In the genomic region with DNA sequence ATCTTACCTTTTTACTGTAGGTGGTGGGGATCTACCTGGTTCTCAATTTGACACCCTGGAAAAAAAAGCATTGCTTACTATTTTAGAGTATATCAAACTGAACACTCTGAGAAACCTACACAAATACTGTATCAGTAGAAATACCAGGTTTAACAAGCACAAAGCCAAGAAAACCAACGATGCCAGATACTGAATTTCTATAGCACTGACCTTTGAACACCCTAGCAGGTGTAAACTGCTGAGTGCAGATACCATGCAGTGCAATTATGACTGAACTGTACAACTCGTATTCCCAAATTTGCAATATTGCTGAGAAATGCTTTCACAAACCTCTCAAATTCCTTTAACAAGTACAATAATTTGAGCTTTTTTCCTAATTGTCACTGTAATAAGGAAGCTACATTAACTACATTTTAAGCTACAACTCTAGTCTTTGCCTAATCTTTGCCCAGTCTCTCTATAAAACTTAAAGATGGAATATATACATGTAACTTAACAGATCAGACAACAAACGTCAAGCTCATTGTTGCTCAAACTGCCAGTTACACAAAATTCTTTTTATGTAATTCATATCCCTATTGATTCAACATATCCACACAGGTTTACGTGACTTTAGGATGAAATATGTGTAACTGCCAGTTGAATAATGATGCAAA, we compare ENCODE assay signal across 19 cellular contexts. TPM values are rescaled to one million over a fixed set of nuclear protein-coding genes. Genes with fewer than 3 reads are reported as not detected.
DNase-seq lines count a peak whose midpoint lies in the region; ATAC-seq and TF ChIP-seq lines count a peak whose summit lies in the region.
"Had no signal": no experiment of that assay in that cellular context is flagged by ENCODE, and none has a peak within 500 bp of the region (broad histone marks: within the 10 kb centered on the region; RNA-seq: fewer than 3 reads in every experiment).

No MANE protein-coding gene starts in this region.

- no peaks in the 10 kb centered on the region for H3K9me3 Mint-ChIP-seq in stimulated activated naive CD8-positive, alpha-beta T cell treated with anti-CD3 and anti-CD28 coated beads, Interleukin-15, Interleukin-2, amounts not matched to agents 100 ng/mL and 50 ng/mL, for 24 hours
- H3K9me3 Mint-ChIP-seq in stimulated activated naive CD8-positive, alpha-beta T cell treated with anti-CD3 and anti-CD28 coated beads, Interleukin-15, amount 100 ng/mL, for 72 hours = no peaks in the 10 kb centered on the region
- H3K9me3 Mint-ChIP-seq: brain; stimulated activated memory B cell treated with anti-CD40 and anti-IgM and Interleukin-4, amounts not matched to agents 10 μg/mL and 1 μg/mL and 100 μg/mL, for 72 hours had no signal

- H3K79me2 ChIP-seq in hepatocyte = peaks cover 27% of the 10 kb centered on the region

- no peaks in the 10 kb centered on the region for H3K9me2 ChIP-seq in hepatocyte (replicated peaks; ENCODE audit: insufficient read depth)

- no peak for TF ChIP-seq CTCF in hepatocyte (IDR thresholded peaks at IDR 0.05; ENCODE audit: poor library complexity)

- H4K20me1 ChIP-seq in hepatocyte (ENCODE audit: insufficient read depth, poor library complexity, severe bottlenecking) = peaks cover 34% of the 10 kb centered on the region

- no peak overlapping the region for H2AFZ ChIP-seq in hepatocyte

- peaks cover 43% of the 10 kb centered on the region for H3K4me1 Mint-ChIP-seq in stimulated activated naive CD8-positive, alpha-beta T cell treated with anti-CD3 and anti-CD28 coated beads, Interleukin-15, Interleukin-2, amounts not matched to agents 100 ng/mL and 50 ng/mL, for 24 hours (ENCODE audit: low read depth)
- peaks cover 31% of the 10 kb centered on the region for H3K4me1 Mint-ChIP-seq in stimulated activated naive CD8-positive, alpha-beta T cell treated with anti-CD3 and anti-CD28 coated beads, Interleukin-15, amount 100 ng/mL, for 72 hours
- peaks cover 23% of the 10 kb centered on the region for H3K4me1 Mint-ChIP-seq in T-helper 17 cell

- H3K4me1 ChIP-seq in hepatocyte (ENCODE audit: insufficient read depth) = peaks cover 11% of the 10 kb centered on the region

- peaks cover 95% of the 10 kb centered on the region for H3K36me3 Mint-ChIP-seq in stimulated activated naive CD8-positive, alpha-beta T cell treated with anti-CD3 and anti-CD28 coated beads, Interleukin-15, Interleukin-2, amounts not matched to agents 100 ng/mL and 50 ng/mL, for 24 hours (ENCODE audit: low read depth)
- peaks cover 3% of the 10 kb centered on the region for H3K36me3 Mint-ChIP-seq in T-helper 17 cell (ENCODE audit: low read depth)

- H3K27me3 ChIP-seq in hepatocyte = no peaks in the 10 kb centered on the region
- H3K27me3 ChIP-seq: ovary, upper lobe of right lung had no signal

- no peak overlapping the region for H3K4me2 ChIP-seq in hepatocyte

- H3K27ac Mint-ChIP-seq in stimulated activated naive CD8-positive, alpha-beta T cell treated with anti-CD3 and anti-CD28 coated beads, Interleukin-15, Interleukin-2, amounts not matched to agents 100 ng/mL and 50 ng/mL, for 24 hours = peak overlapping the region; percentile 63
- peak overlapping the region in 1 of 2 donors; percentile 69 for H3K27ac Mint-ChIP-seq in stimulated activated naive CD8-positive, alpha-beta T cell treated with anti-CD3 and anti-CD28 coated beads, Interleukin-15, amount 100 ng/mL, for 72 hours
- H3K27ac Mint-ChIP-seq in T-helper 17 cell = peak overlapping the region; percentile 72
- H3K27ac Mint-ChIP-seq: stimulated activated memory B cell treated with anti-CD40 and anti-IgM and Interleukin-4, amounts not matched to agents 10 μg/mL and 1 μg/mL and 100 μg/mL, for 72 hours had no signal

- no peak for ATAC-seq in stimulated activated naive CD8-positive, alpha-beta T cell treated with anti-CD3 and anti-CD28 coated beads, Interleukin-15, amount 100 ng/mL, for 72 hours
- no peak for ATAC-seq in T-helper 17 cell
- ATAC-seq in HG02798 (IDR thresholded peaks at IDR 0.05; ENCODE audit: poor library complexity, unreplicated experiment) = no peak
- no peak for ATAC-seq in HG03025 (IDR thresholded peaks at IDR 0.05; ENCODE audit: low FRiP score, unreplicated experiment)
- ATAC-seq: stimulated activated memory B cell treated with anti-CD40 and anti-IgM and Interleukin-4, amounts not matched to agents 10 μg/mL and 1 μg/mL and 100 μg/mL, for 72 hours; upper lobe of right lung had no signal

- H3K4me3 Mint-ChIP-seq in stimulated activated naive CD8-positive, alpha-beta T cell treated with anti-CD3 and anti-CD28 coated beads, Interleukin-15, Interleukin-2, amounts not matched to agents 100 ng/mL and 50 ng/mL, for 24 hours = peak overlapping the region; percentile 30
- H3K4me3 Mint-ChIP-seq in stimulated activated naive CD8-positive, alpha-beta T cell treated with anti-CD3 and anti-CD28 coated beads, Interleukin-15, amount 100 ng/mL, for 72 hours = no peak overlapping the region
- no peak overlapping the region for H3K4me3 Mint-ChIP-seq in T-helper 17 cell
- H3K4me3 Mint-ChIP-seq: brain; stimulated activated memory B cell treated with anti-CD40 and anti-IgM and Interleukin-4, amounts not matched to agents 10 μg/mL and 1 μg/mL and 100 μg/mL, for 72 hours had no signal

- 71% methylated on average over 4 of the region's 4 CpGs for WGBS in hepatocyte (ENCODE audit: low lambda C conversion rate, missing lambda C conversion rate)

- H3K27me3 Mint-ChIP-seq in stimulated activated naive CD8-positive, alpha-beta T cell treated with anti-CD3 and anti-CD28 coated beads, Interleukin-15, Interleukin-2, amounts not matched to agents 100 ng/mL and 50 ng/mL, for 24 hours = no peaks in the 10 kb centered on the region
- H3K27me3 Mint-ChIP-seq in stimulated activated naive CD8-positive, alpha-beta T cell treated with anti-CD3 and anti-CD28 coated beads, Interleukin-15, amount 100 ng/mL, for 72 hours = no peaks in the 10 kb centered on the region
- no peaks in the 10 kb centered on the region for H3K27me3 Mint-ChIP-seq in T-helper 17 cell
- H3K27me3 Mint-ChIP-seq: brain; stimulated activated memory B cell treated with anti-CD40 and anti-IgM and Interleukin-4, amounts not matched to agents 10 μg/mL and 1 μg/mL and 100 μg/mL, for 72 hours had no signal

- no peaks in the 10 kb centered on the region for H3K9me3 ChIP-seq in T-helper 17 cell (ENCODE audit: control insufficient read depth, low read length, poor library complexity, severe bottlenecking)
- no peaks in the 10 kb centered on the region for H3K9me3 ChIP-seq in hepatocyte (ENCODE audit: low read depth)
- H3K9me3 ChIP-seq: ovary, upper lobe of right lung had no signal

- H3K27ac ChIP-seq in hepatocyte = peak overlapping the region; percentile 36
- H3K27ac ChIP-seq: ovary, upper lobe of right lung had no signal

- peaks cover 18% of the 10 kb centered on the region for H3K36me3 ChIP-seq in hepatocyte (replicated peaks; ENCODE audit: insufficient read depth, low read depth)
- H3K36me3 ChIP-seq: ovary had no signal

- no peak overlapping the region for H3K4me3 ChIP-seq in hepatocyte
- H3K4me3 ChIP-seq: ovary, upper lobe of right lung had no signal

- DNase-seq in stimulated activated naive CD8-positive, alpha-beta T cell treated with anti-CD3 and anti-CD28 coated beads, Interleukin-15, amount 100 ng/mL, for 72 hours = no peak
- DNase-seq in T-helper 17 cell (no peak), hepatocyte (ENCODE audit: low spot score) (no peak), DMS79 treated with DMSO at 0.1 percent for 48 hours (lab: John Stamatoyannopoulos, UW) (no peak), SKM-1 (lab: John Stamatoyannopoulos, UW; ENCODE audit: unreplicated experiment) (no peak)
- DNase-seq: activated naive CD4-positive, alpha-beta T cell; Calu3; dermis blood vessel endothelial cell; KBM-7; kidney; NCI-H226; ovary; SHP77; upper lobe of right lung had no signal

RNA-seq across cellular contexts. Expression of a gene that starts 8.9 kb away (rescaled TPM):
- total RNA-seq in T-helper 17 cell (100 to 1,000 TPM; 129 to 143 TPM), hepatocyte (240 and 318 TPM in 2 replicates)
- 42.1 and 51.9 TPM in 2 replicates for polyA plus RNA-seq in hepatocyte

RNA-seq across cellular contexts. Expression of a gene that starts 9.1 kb away (rescaled TPM):
- total RNA-seq in T-helper 17 cell (10 to 100 TPM; 12.1 to 13.9 TPM), hepatocyte (72.0 and 75.6 TPM in 2 replicates)
- 31.1 and 32.9 TPM in 2 replicates for polyA plus RNA-seq in hepatocyte

RNA-seq across cellular contexts. Expression of a gene that starts 51.7 kb away (rescaled TPM):
- 10 to 100 TPM; 58.5 to 61.8 TPM for total RNA-seq in T-helper 17 cell
- 30.9 and 33.7 TPM in 2 replicates for total RNA-seq in hepatocyte
- polyA plus RNA-seq in hepatocyte = 18.3 and 32.5 TPM in 2 replicates
